In genomic region chr17:36544320-36545092, GRCh38 we compare ENCODE assay signal across 8 cellular contexts. TPM values are rescaled to one million over a fixed set of nuclear protein-coding genes. Genes with fewer than 3 reads are reported as not detected.
DNase-seq lines count a peak whose midpoint lies in the region; ATAC-seq and TF ChIP-seq lines count a peak whose summit lies in the region.

Gene GGNBP2, plus strand, starts transcription at chr17:36544919. Its CDS starts 806 bp downstream, at chr17:36545725.

- no peak for TF ChIP-seq CTCF in kidney epithelial cell (IDR thresholded peaks at IDR 0.05; ENCODE audit: insufficient read depth, low read length, poor library complexity, severe bottlenecking)

- ATAC-seq in HG03432 (IDR thresholded peaks at IDR 0.05; ENCODE audit: unreplicated experiment) = peak; percentile 59

- peak; percentile 95 for DNase-seq in AG20443 (ENCODE audit: low spot score)
- DNase-seq in GM19238 (ENCODE audit: insufficient read length, low spot score) = peak; percentile 80
- DNase-seq in NCI-H510A treated with DMSO at 0.1 percent for 48 hours (lab: John Stamatoyannopoulos, UW) = peak; percentile 71
- peak; percentile 80 to 82 for DNase-seq in activated CD4-positive, alpha-beta T cell treated with anti-CD3 and anti-CD28 coated beads for 24 hours (ENCODE audit: low read depth in 2 of 2)
- peak; percentile 68 to 73 for DNase-seq in cerebellar nuclear complex (lab: John Stamatoyannopoulos, UW)
- DNase-seq in kidney epithelial cell (ENCODE audit: low read depth) = peak; percentile 62
- peak; percentile 84 to 86 for DNase-seq in stimulated activated CD4-positive, alpha-beta T cell treated with anti-CD3 and anti-CD28 coated beads, Interleukin-15, amount 100 ng/mL, for 1 hour (ENCODE audit: low read depth in 1 of 2, low spot score in 1 of 2)

- no peaks in the 10 kb centered on the region for H3K27me3 ChIP-seq in kidney epithelial cell (ENCODE audit: control insufficient read depth, insufficient read depth, low read length)

- no peaks in the 10 kb centered on the region for H3K36me3 ChIP-seq in kidney epithelial cell (ENCODE audit: control insufficient read depth, insufficient read depth, low read length)

- peak within 1 kb of the TSS; percentile 87 for H3K4me3 ChIP-seq in kidney epithelial cell (ENCODE audit: low read depth, low read length)

RNA-seq across cellular contexts. Expression of gene GGNBP2, which starts in this region (rescaled TPM):
- 38.2 and 43.7 TPM in 2 replicates for total RNA-seq in kidney epithelial cell

Comparison
In these comparisons a context has a peak if more than half of its experiments do, and no peak if none do; other contexts are left out.
1. Peak in every context shown above with its lines: DNase-seq, ATAC-seq and H3K4me3 ChIP-seq.